9 cellular contexts compared by ENCODE assay signal in the genomic region with DNA sequence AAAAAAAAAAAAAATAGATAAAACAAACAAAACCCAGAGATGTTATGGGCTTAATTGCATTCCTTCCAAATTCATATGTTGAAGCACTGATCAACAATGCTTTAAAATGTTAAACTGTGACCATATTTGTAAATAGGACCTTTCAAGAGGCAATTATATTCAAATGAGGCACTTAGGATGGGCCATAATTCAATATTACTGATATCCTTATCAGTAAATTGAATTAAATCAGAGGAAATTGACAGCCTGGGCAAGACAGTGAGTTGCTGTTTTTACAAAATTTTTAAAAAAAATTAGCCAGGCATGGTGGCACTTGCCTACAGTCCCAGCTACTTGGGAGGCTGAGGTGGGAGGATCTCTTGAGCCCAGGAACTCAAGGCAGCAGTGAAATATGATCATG.
"Had no signal": no experiment of that assay in that cellular context is flagged by ENCODE, and none has a peak within 500 bp of the region (broad histone marks: within the 10 kb centered on the region; RNA-seq: fewer than 3 reads in every experiment).

No MANE protein-coding gene starts in this region.

- H3K4me3 ChIP-seq: GM23248, HAP-1, K562 had no signal

- H3K9ac ChIP-seq: GM23248 had no signal

- DNase-seq: GOT3, H7, HFFc6 had no signal

- H3K36me3 ChIP-seq: HAP-1 had no signal

- ATAC-seq: HCT116, HepG2, K562 had no signal

- H2AFZ ChIP-seq: GM23248 had no signal

- H3K27ac ChIP-seq: GM23248, HL-60 had no signal

- H3K4me1 ChIP-seq: HAP-1 had no signal
